Comparison of ENCODE assay signal across 8 cellular contexts in the genomic region with DNA sequence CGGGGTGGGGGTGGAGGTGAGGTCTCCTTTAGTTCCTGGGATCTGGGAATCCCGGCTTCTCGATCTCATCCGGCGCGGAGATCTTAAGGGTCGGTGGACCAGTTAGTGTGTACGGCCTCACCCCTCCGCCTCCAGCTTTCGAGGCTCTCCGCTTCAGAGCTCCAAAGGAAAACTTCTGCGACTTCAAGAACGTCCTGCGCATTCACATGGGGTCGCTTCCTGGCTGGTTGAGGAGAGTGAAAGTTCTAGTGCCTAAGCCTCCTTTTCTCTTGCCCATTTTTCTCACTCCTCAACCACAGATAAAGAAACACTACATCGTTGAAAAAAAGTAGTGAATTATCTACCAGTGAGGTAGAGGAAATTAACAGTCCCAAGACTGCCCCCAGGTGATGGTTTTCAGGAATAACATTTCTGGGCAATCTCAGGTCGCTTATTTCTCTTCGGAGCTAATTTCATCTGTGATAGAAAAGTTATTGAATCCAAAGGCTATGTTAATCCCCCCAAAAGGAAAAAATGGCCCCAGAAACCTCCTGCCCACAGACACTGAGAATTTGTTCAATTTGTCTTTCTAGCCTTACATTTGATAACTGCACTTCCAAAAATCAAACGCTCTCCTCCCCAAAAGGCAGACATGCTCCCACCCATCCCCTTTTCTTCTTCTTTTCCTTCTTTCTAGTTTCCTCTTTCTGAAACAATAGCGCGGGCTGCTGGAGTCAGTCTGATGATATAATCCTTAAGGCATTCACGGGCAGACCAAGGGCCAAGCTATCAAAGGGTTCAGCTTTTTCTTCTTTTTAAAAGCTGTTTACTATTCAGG. TPM values are rescaled to one million over a fixed set of nuclear protein-coding genes. Genes with fewer than 3 reads are reported as not detected.
DNase-seq lines count a peak whose midpoint lies in the region; ATAC-seq, FAIRE-seq and TF ChIP-seq lines count a peak whose summit lies in the region.

No MANE protein-coding gene starts in this region.

- peak overlapping the region in 1 of 2 donors; percentile 40 for H3K27ac Mint-ChIP-seq in T-cell
- H3K27ac Mint-ChIP-seq in naive thymus-derived CD8-positive, alpha-beta T cell, result peak overlapping the region in 1 of 10 donors; percentile 51

- H3K4me3 Mint-ChIP-seq in T-cell, result peak overlapping the region; percentile 22 to 69 (median 28)
- peak overlapping the region in 9 of 10 donors; percentile 48 to 77 (median 63) for H3K4me3 Mint-ChIP-seq in naive thymus-derived CD8-positive, alpha-beta T cell

- peaks cover 10 to 23% (median 19%) of the 10 kb centered on the region in 3 donors for H3K9me3 Mint-ChIP-seq in T-cell
- peaks cover 8 to 82% (median 44%) of the 10 kb centered on the region in 9 donors for H3K9me3 Mint-ChIP-seq in naive thymus-derived CD8-positive, alpha-beta T cell

- no peaks in the 10 kb centered on the region for H3K9me3 ChIP-seq in esophagus squamous epithelium

- intact Hi-C loops in esophagus squamous epithelium (cut with DNase I), result loop anchor here (5.0 kb wide), 1 partner anchor 856 kb away; no protein-coding TSS in a partner anchor

- 1 to 3% methylated on average over 8 to 17 of the region's 22 CpGs for WGBS in esophagus squamous epithelium, 2 donors

- peaks cover 7% of the 10 kb centered on the region for H3K36me3 Mint-ChIP-seq in T-cell
- peaks cover 25 to 66% (median 33%) of the 10 kb centered on the region in 3 donors for H3K36me3 Mint-ChIP-seq in naive thymus-derived CD8-positive, alpha-beta T cell

- ATAC-seq in GM19372 (IDR thresholded peaks at IDR 0.05; ENCODE audit: low read depth, unreplicated experiment) (peak; percentile 76), T-cell (replicated peaks in 1 of 4) (peak in 1 of 4 experiments; percentile 43), GM21526 (IDR thresholded peaks at IDR 0.05; ENCODE audit: low FRiP score, unreplicated experiment) (no peak)
- ATAC-seq in naive thymus-derived CD8-positive, alpha-beta T cell, result no peak

- H3K27me3 ChIP-seq in esophagus squamous epithelium, result peaks cover 10 to 63% (median 34%) of the 10 kb centered on the region in 4 donors

- no peak for FAIRE-seq in D721Med (lab: Jason Lieb, UNC)

- H3K4me1 Mint-ChIP-seq in T-cell, result peaks cover 8 to 12% (median 10%) of the 10 kb centered on the region in 3 donors
- H3K4me1 Mint-ChIP-seq in naive thymus-derived CD8-positive, alpha-beta T cell, result peaks cover 7 to 12% (median 10%) of the 10 kb centered on the region in 4 donors

- no peak for TF ChIP-seq POLR2A in esophagus squamous epithelium (IDR thresholded peaks at IDR 0.05)

- peaks cover 68 to 78% of the 10 kb centered on the region in 2 donors for H3K27me3 Mint-ChIP-seq in T-cell
- peaks cover 59 to 79% (median 68%) of the 10 kb centered on the region in 5 donors for H3K27me3 Mint-ChIP-seq in naive thymus-derived CD8-positive, alpha-beta T cell

- POLR2A ChIA-PET in T-cell (lab: Charles Lee), result no interaction called here
- POLR2A ChIA-PET in naive thymus-derived CD8-positive, alpha-beta T cell (lab: Charles Lee), result no interaction called here

- peak; percentile 54 for TF ChIP-seq CTCF in D721Med (IDR thresholded peaks at IDR 0.05; ENCODE audit: insufficient read depth, missing control alignments)
- TF ChIP-seq CTCF in LNCaP clone FGC (IDR thresholded peaks at IDR 0.05; ENCODE audit: control insufficient read depth, extremely low read depth, insufficient read depth), result peak; percentile 58
- peak; percentile 29 to 71 (median 54) for TF ChIP-seq CTCF in esophagus squamous epithelium (IDR thresholded peaks at IDR 0.05)

- no peaks in the 10 kb centered on the region for H3K36me3 ChIP-seq in esophagus squamous epithelium

- H3K27ac ChIP-seq in esophagus squamous epithelium, result no peak overlapping the region

- peaks cover 17 to 34% (median 25%) of the 10 kb centered on the region in 3 donors for H3K4me1 ChIP-seq in esophagus squamous epithelium

- H3K4me3 ChIP-seq in LNCaP clone FGC (ENCODE audit: low read depth, low read length) (no peak overlapping the region), esophagus squamous epithelium (peak overlapping the region; percentile 4 to 57 (median 31))

- CTCF ChIA-PET in T-cell (lab: Charles Lee), result interaction anchor here in 1 of 2 donors (0.6 kb wide), 1 partner anchor 11 kb away, joined by 5 read pairs; no protein-coding TSS in a partner anchor

- DNase-seq in D721Med (ENCODE audit: insufficient read length, low spot score) (no peak), LNCaP clone FGC (ENCODE audit: low read depth) (no peak), T-cell (no peak), esophagus squamous epithelium (lab: John Stamatoyannopoulos, UW) (no peak), NCI-H774 (lab: John Stamatoyannopoulos, UW) (no peak)
- no peak for DNase-seq in naive thymus-derived CD8-positive, alpha-beta T cell

RNA-seq across cellular contexts. Expression of a gene that starts 20.5 kb away (rescaled TPM):
- total RNA-seq in T-cell, result under 1 TPM in 1 of 5 donors, not detected in 4; 0.12 TPM
- under 1 TPM in 2 of 4 donors, not detected in 2; 0.15 to 0.19 TPM for total RNA-seq in esophagus squamous epithelium
- not detected for total RNA-seq in naive thymus-derived CD8-positive, alpha-beta T cell
- polyA plus RNA-seq in naive thymus-derived CD8-positive, alpha-beta T cell, result not detected
